Comparison of ENCODE assay signal across 20 cellular contexts in the genomic region with DNA sequence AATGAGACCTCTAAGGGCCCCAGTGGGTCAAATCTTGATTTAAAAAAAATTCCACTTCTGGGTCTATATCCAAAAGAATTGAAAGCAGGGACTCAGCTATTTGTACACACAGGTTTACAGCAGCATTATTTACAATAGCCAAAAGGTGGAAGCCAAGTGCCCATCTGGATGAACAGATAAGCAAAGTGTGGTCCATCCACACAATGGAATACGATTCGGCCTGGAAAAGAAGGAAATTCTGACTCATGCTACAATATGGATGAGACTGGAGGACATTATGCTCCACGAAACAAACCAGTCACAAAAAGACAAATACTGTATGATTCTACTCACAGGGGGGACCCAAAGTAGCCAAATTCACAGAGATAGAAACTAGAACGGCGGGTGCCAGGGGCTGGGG.
"Had no signal": no experiment of that assay in that cellular context is flagged by ENCODE, and none has a peak within 500 bp of the region (broad histone marks: within the 10 kb centered on the region; RNA-seq: fewer than 3 reads in every experiment).

No MANE protein-coding gene starts in this region.

- H3K4me1 Mint-ChIP-seq: central memory CD8-positive, alpha-beta T cell; nephron progenitor cell; T-cell had no signal

- H3K27ac ChIP-seq: adrenal gland, colonic mucosa, foreskin keratinocyte, parathyroid adenoma, right lobe of liver had no signal

- H3K36me3 Mint-ChIP-seq: T-cell had no signal

- H3K4me3 ChIP-seq: adrenal gland, colonic mucosa, mucosa of descending colon, right lobe of liver had no signal

- H3K9me3 ChIP-seq: colonic mucosa, right lobe of liver had no signal

- ATAC-seq: foreskin keratinocyte, mucosa of descending colon, right lobe of liver, T-cell, WTC11 had no signal

- H3K27ac Mint-ChIP-seq: activated naive CD8-positive, alpha-beta T cell; nephron progenitor cell; T-cell; T-helper 2 cell treated with Interferon-gamma antibody and Interleukin-4, amounts not matched to agents 5 μg/mL and 100 μg/mL, for 36 hours; WTC11 had no signal

- H3K4me1 ChIP-seq: adrenal gland, colonic mucosa, foreskin keratinocyte, parathyroid adenoma, right lobe of liver had no signal

- H3K27me3 ChIP-seq: adrenal gland, colonic mucosa, foreskin keratinocyte, right lobe of liver had no signal

- H3K4me3 Mint-ChIP-seq: activated naive CD8-positive, alpha-beta T cell; central memory CD8-positive, alpha-beta T cell; nephron progenitor cell; T-cell; T-helper 2 cell treated with Interferon-gamma antibody and Interleukin-4, amounts not matched to agents 5 μg/mL and 100 μg/mL, for 36 hours; WTC11 had no signal

- H3K36me3 ChIP-seq: adrenal gland, colonic mucosa, right lobe of liver had no signal

- H3K9me3 Mint-ChIP-seq: central memory CD8-positive, alpha-beta T cell had no signal

- DNase-seq: activated naive CD4-positive, alpha-beta T cell; activated T-cell treated with anti-CD3 and anti-CD28 coated beads, Interleukin-2, amount 50 U/mL, for 1 hour; colonic mucosa; erythroblast; foreskin keratinocyte; left cardiac atrium; mesenchymal stem cell; mucosa of descending colon; nephron progenitor cell; right lobe of liver; small intestine; stimulated activated CD4-positive, alpha-beta T cell treated with anti-CD3 and anti-CD28 coated beads, Interleukin-2, amount 100 ng/mL, for 48 hours; stimulated activated naive CD4-positive, alpha-beta T cell treated with Interleukin-2 at 50 U/mL for 16 hours; T-cell had no signal
